Comparison of ENCODE assay signal across 8 cellular contexts in the genomic region with DNA sequence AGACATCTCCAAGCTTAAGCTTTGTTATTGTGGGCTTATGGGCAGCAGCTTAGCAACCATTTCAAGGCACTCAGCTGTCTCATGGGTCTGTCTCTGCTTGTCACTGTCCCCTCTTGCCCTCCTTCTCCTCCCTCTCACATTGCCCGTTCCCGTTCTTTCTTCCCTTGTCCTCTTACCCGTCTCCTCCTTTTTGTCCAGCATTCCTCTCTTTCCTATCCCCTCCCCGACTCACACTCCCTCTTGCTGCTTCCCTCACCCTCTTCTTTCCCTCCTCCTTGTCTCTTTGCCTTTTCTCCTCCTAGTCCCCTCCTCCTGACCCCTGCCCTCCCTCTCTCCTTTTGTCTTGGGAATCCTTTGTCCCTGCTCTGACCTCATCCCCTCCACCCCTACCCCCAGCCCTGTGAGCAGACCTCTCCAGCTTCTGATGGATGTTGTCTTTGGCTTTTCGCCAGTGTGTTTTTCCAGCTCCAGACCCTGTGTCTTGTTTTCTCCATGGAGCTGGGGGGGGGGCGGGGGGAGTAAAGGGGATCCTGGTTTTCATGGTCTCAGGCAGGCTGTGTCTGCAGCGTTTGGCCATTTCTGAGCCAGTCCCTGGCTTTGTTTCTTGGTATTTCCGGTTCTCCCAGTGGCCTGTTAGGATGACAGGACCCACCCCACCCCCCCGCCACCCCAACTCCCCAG. TPM values are rescaled to one million over a fixed set of nuclear protein-coding genes. Genes with fewer than 3 reads are reported as not detected.
DNase-seq lines count a peak whose midpoint lies in the region; ATAC-seq and TF ChIP-seq lines count a peak whose summit lies in the region.

No MANE protein-coding gene starts in this region.

- ATAC-seq in HCT116 (peak; percentile 46), gastrocnemius medialis (peak; percentile 51 to 59), GM21360 (IDR thresholded peaks at IDR 0.05; ENCODE audit: unreplicated experiment) (no peak)

- H3K9ac ChIP-seq in HCT116 (ENCODE audit: low read length), result peak overlapping the region; percentile 28; the same call in 1 of the 2 replicates

- no TSS peak for BruUV-seq in HCT116 (replicated peaks; lab: Mats Ljungman, UMichigan)

- POLR2A ChIA-PET in HCT116 (lab: Charles Lee), result interaction anchor here (0.6 kb wide), 1 partner anchor 71 kb away, joined by 3 read pairs; no protein-coding TSS in a partner anchor

- WGBS in ovary, 3 donors, result 13 to 21% (median 14%) methylated on average over 9 of the region's 9 CpGs

- no peak for TF ChIP-seq POLR2A in HCT116 (IDR thresholded peaks at IDR 0.05; ENCODE audit: borderline replicate concordance, extremely low read depth, insufficient read depth, insufficient read length)
- TF ChIP-seq POLR2A in gastrocnemius medialis (IDR thresholded peaks at IDR 0.05), result no peak
- TF ChIP-seq POLR2A in ovary (IDR thresholded peaks at IDR 0.05), result no peak

- no peaks in the 10 kb centered on the region for H3K9me2 ChIP-seq in HCT116 (ENCODE audit: insufficient read depth)

- H4K20me1 ChIP-seq in HCT116 (ENCODE audit: insufficient read depth), result 0 out of 2 replicates have a peak, but pooled peaks cover 5% of the 10 kb centered on the region

- RAD21 ChIA-PET in HCT116 (lab: Charles Lee; ENCODE audit: low non-redundant PET in 1 of 2, low total read pairs in 2 of 2, uncharacterized antibody in 2 of 2, unreplicated experiment in 2 of 2), result no interaction called here

- in situ Hi-C loops in gastrocnemius medialis (cut with MboI; ENCODE audit: low sequenced_read_pairs in 4 of 4), result no loop called here

- CTCF ChIA-PET in HCT116 (lab: Charles Lee), result no interaction called here

- H3K27ac ChIP-seq in HCT116 (ENCODE audit: low read depth, low read length) (peak overlapping the region; percentile 44), right atrium auricular region (peak overlapping the region; percentile 81 to 82), gastrocnemius medialis (peak overlapping the region; percentile 86 to 94 (median 90)), ovary (no peak overlapping the region)

- peaks cover 74% of the 10 kb centered on the region for H3K79me2 ChIP-seq in HCT116 (ENCODE audit: insufficient read depth, low read length)

- H3K4me2 ChIP-seq in HCT116 (ENCODE audit: low read length), result peak overlapping the region; percentile 65

- no peak for TF ChIP-seq RAD21 in HCT116 (IDR thresholded peaks at IDR 0.05; ENCODE audit: low read depth)

- H3K27me3 ChIP-seq in HCT116 (ENCODE audit: insufficient read depth, low read length) (no peaks in the 10 kb centered on the region), right atrium auricular region (no peaks in the 10 kb centered on the region), gastrocnemius medialis (no peaks in the 10 kb centered on the region), ovary (no peaks in the 10 kb centered on the region)

- no peak for TF ChIP-seq EP300 in ovary (IDR thresholded peaks at IDR 0.05)

- intact Hi-C loops in HCT116 (cut with micrococcal nuclease) (no loop called here), gastrocnemius medialis (cut with DNase I; ENCODE audit: low total_unique reads) (no loop called here), ovary (cut with DNase I) (no loop called here)

- H3K4me1 ChIP-seq in HCT116 (ENCODE audit: control insufficient read depth in 1 of 2, insufficient read depth in 2 of 2, low read length in 2 of 2) (peaks cover 36 to 41% of the 10 kb centered on the region in 2 experiments), right atrium auricular region (peaks cover 0 to 83% of the 10 kb centered on the region in 2 donors), gastrocnemius medialis (peaks cover 63 to 69% of the 10 kb centered on the region in 2 donors), ovary (ENCODE audit: insufficient read depth) (peaks cover 7% of the 10 kb centered on the region)

- H3K4me3 ChIP-seq in HCT116 (replicated peaks in 1 of 2; ENCODE audit: low read depth in 1 of 2, low read length in 2 of 2) (peak overlapping the region in 1 of 2 experiments; percentile 23; a peak in 2 of 4 replicates), right atrium auricular region (peak overlapping the region in 1 of 2 donors; percentile 17), gastrocnemius medialis (peak overlapping the region in 3 of 4 donors; percentile 19 to 21 (median 20)), ovary (no peak overlapping the region)

- TF ChIP-seq CTCF in HCT116 (IDR thresholded peaks at IDR 0.05 in 2 of 3, conservative IDR thresholded peaks at IDR 0.05 in 1 of 3; ENCODE audit: borderline replicate concordance in 1 of 3, insufficient read depth in 1 of 3, low read depth in 2 of 3, low read length in 2 of 3) (no peak), right atrium auricular region (IDR thresholded peaks at IDR 0.05) (no peak), gastrocnemius medialis (IDR thresholded peaks at IDR 0.05 in 4 of 5, conservative IDR thresholded peaks at IDR 0.05 in 1 of 5) (no peak), ovary (IDR thresholded peaks at IDR 0.05) (no peak)

- H3K36me3 ChIP-seq in HCT116 (ENCODE audit: control insufficient read depth in 1 of 2, insufficient read depth in 2 of 2, low read length in 2 of 2), result no peaks in the 10 kb centered on the region
- no peaks in the 10 kb centered on the region for H3K36me3 ChIP-seq in right atrium auricular region
- H3K36me3 ChIP-seq in gastrocnemius medialis, result no peaks in the 10 kb centered on the region
- no peaks in the 10 kb centered on the region for H3K36me3 ChIP-seq in ovary

- no peaks in the 10 kb centered on the region for H3K9me3 ChIP-seq in HCT116 (ENCODE audit: control insufficient read depth in 1 of 2, insufficient read depth in 1 of 2, low read depth in 1 of 2, low read length in 2 of 2)
- no peaks in the 10 kb centered on the region for H3K9me3 ChIP-seq in right atrium auricular region
- H3K9me3 ChIP-seq in gastrocnemius medialis, result no peaks in the 10 kb centered on the region
- H3K9me3 ChIP-seq in ovary, result no peaks in the 10 kb centered on the region

- no peak overlapping the region for H2AFZ ChIP-seq in HCT116 (ENCODE audit: low read depth, low read length, poor library complexity, severe bottlenecking)

- DNase-seq in HCT116 (ENCODE audit: low read depth, low spot score) (no peak), SHP77 treated with DMSO at 0.1 percent for 48 hours (lab: John Stamatoyannopoulos, UW) (peak; percentile 75), right atrium auricular region (ENCODE audit: low spot score) (peak; percentile 66), gastrocnemius medialis (no peak), ovary (no peak), NOMO-1 treated with DMSO at 0.1 percent for 48 hours (lab: John Stamatoyannopoulos, UW; ENCODE audit: unreplicated experiment) (no peak), cerebellum (ENCODE audit: low spot score) (no peak)

TF ChIP-seq in HCT116, 20 proteins besides CTCF, POLR2A, EP300 and RAD21:
- TF ChIP-seq ELF1 (IDR thresholded peaks at IDR 0.05; ENCODE audit: borderline replicate concordance, low read depth), result no peak
- no peak for TF ChIP-seq POLR2AphosphoS5 (IDR thresholded peaks at IDR 0.05; ENCODE audit: low read depth, low read length)
- no peak for TF ChIP-seq TCF7L2 (IDR thresholded peaks at IDR 0.05; ENCODE audit: borderline replicate concordance, extremely low read depth, insufficient read depth, insufficient read length)
- no peak for TF ChIP-seq ZFX (IDR thresholded peaks at IDR 0.05)
- TF ChIP-seq, protein P1, sequence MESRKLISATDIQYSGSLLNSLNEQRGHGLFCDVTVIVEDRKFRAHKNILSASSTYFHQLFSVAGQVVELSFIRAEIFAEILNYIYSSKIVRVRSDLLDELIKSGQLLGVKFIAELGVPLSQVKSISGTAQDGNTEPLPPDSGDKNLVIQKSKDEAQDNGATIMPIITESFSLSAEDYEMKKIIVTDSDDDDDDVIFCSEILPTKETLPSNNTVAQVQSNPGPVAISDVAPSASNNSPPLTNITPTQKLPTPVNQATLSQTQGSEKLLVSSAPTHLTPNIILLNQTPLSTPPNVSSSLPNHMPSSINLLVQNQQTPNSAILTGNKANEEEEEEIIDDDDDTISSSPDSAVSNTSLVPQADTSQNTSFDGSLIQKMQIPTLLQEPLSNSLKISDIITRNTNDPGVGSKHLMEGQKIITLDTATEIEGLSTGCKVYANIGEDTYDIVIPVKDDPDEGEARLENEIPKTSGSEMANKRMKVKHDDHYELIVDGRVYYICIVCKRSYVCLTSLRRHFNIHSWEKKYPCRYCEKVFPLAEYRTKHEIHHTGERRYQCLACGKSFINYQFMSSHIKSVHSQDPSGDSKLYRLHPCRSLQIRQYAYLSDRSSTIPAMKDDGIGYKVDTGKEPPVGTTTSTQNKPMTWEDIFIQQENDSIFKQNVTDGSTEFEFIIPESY (IDR thresholded peaks at IDR 0.05; ENCODE audit: extremely low read depth, insufficient replicate concordance, low read length), result no peak
- no peak for TF ChIP-seq CEBPB (IDR thresholded peaks at IDR 0.05; ENCODE audit: low read depth)
TF ChIP-seq in HCT116: peak in this region for 0.

RNA-seq across cellular contexts. Expression of a gene that starts 47.9 kb away (rescaled TPM):
- total RNA-seq in HCT116 (2021; ENCODE audit: unreplicated experiment) (25.9 TPM), right atrium auricular region (100 to 1,000 TPM; 172 to 259 TPM), gastrocnemius medialis (100 to 1,000 TPM in 2 of 4 donors, 10 to 100 TPM in 2; 59.5 to 109 (median 98.6) TPM), ovary (10 to 100 TPM; 11.7 to 17.7 (median 14.9) TPM), cerebellum (53.9 TPM)
- 16.2 and 17.2 TPM in 2 replicates for polyA plus RNA-seq in HCT116 (2012)
- polyA plus RNA-seq in ovary, result 10 to 100 TPM in 1 of 2 donors, 1 to 10 TPM in 1; 7.1 to 16.1 TPM

Comparison
In these comparisons a context has a peak if more than half of its experiments do, and no peak if none do; other contexts are left out.
1. DNase-seq: peak in SHP77 treated with DMSO at 0.1 percent for 48 hours (single experiment) and right atrium auricular region (single experiment); none in HCT116 (single experiment), gastrocnemius medialis (0 of 2), ovary (0 of 5), NOMO-1 treated with DMSO at 0.1 percent for 48 hours (single experiment) and cerebellum (single experiment).
2. H3K27ac ChIP-seq: peak in HCT116 (single experiment), right atrium auricular region (2 of 2) and gastrocnemius medialis (4 of 4); none in ovary (0 of 2).